19 cellular contexts compared by ENCODE assay signal in genomic region chr19:7428651-7429113, GRCh38.
DNase-seq lines count a peak whose midpoint lies in the region; ATAC-seq and TF ChIP-seq lines count a peak whose summit lies in the region.
"Had no signal": no experiment of that assay in that cellular context is flagged by ENCODE, and none has a peak within 500 bp of the region (broad histone marks: within the 10 kb centered on the region; RNA-seq: fewer than 3 reads in every experiment).

No MANE protein-coding gene starts in this region.

- WGBS in endodermal cell (ENCODE audit: insufficient coverage in 1 of 2, insufficient read length in 1 of 2), 2 experiments = 94 to 95% methylated on average over 17 to 20 of the region's 20 CpGs

- no peak for TF ChIP-seq CTCF in endodermal cell (conservative IDR thresholded peaks at IDR 0.05)

- ATAC-seq in activated CD4-positive, alpha-beta T cell treated with anti-CD3 and anti-CD28 coated beads for 36 hours = no peak
- no peak for ATAC-seq in central memory CD8-positive, alpha-beta T cell (replicated peaks; ENCODE audit: extremely low read depth, poor library complexity, severe bottlenecking)
- ATAC-seq in naive thymus-derived CD8-positive, alpha-beta T cell = no peak
- no peak for ATAC-seq in sciatic nerve
- ATAC-seq: Panc1 had no signal

- H3K27me3 Mint-ChIP-seq in activated CD4-positive, alpha-beta T cell treated with anti-CD3 and anti-CD28 coated beads for 36 hours = no peaks in the 10 kb centered on the region
- H3K27me3 Mint-ChIP-seq in central memory CD8-positive, alpha-beta T cell = no peaks in the 10 kb centered on the region
- no peaks in the 10 kb centered on the region for H3K27me3 Mint-ChIP-seq in naive thymus-derived CD8-positive, alpha-beta T cell
- no peaks in the 10 kb centered on the region for H3K27me3 Mint-ChIP-seq in endodermal cell (ENCODE audit: insufficient read depth)
- H3K27me3 Mint-ChIP-seq: activated B cell treated with CpG ODN at 0.5 μM for 24 hours had no signal

- no peak overlapping the region for H3K9ac ChIP-seq in endodermal cell (ENCODE audit: extremely low read depth, low read length, poor library complexity, severe bottlenecking)

- no peak for DNase-seq in activated CD4-positive, alpha-beta T cell treated with anti-CD3 and anti-CD28 coated beads for 36 hours
- no peak for DNase-seq in activated CD4-positive, alpha-beta T cell treated with anti-CD3 and anti-CD28 coated beads, Interleukin-2, amount 50 U/mL, for 48 hours
- DNase-seq in HuH-7 (ENCODE audit: low spot score) (peak; percentile 72), sciatic nerve (ENCODE audit: low spot score) (no peak), endodermal cell (no peak), DMS79 (lab: John Stamatoyannopoulos, UW) (no peak)
- no peak for DNase-seq in central memory CD8-positive, alpha-beta T cell (ENCODE audit: low spot score in 2 of 2)
- no peak for DNase-seq in naive thymus-derived CD8-positive, alpha-beta T cell
- DNase-seq: 8988T; activated B cell treated with CpG ODN at 0.5 μM for 24 hours; Calu3; esophagus squamous epithelium; NCI-H1092; NCI-H2029; NCI-H446; stimulated activated CD4-positive, alpha-beta T cell treated with anti-CD3 and anti-CD28 coated beads, Interleukin-4, amount 100 ng/mL, for 1 hour; T1000 had no signal

- no peak overlapping the region for H3K27ac ChIP-seq in endodermal cell (ENCODE audit: low read depth, low read length)
- H3K27ac ChIP-seq: esophagus squamous epithelium had no signal

- H3K36me3 ChIP-seq in endodermal cell (ENCODE audit: control insufficient read depth, insufficient read depth, low read length) = peaks cover 3% of the 10 kb centered on the region

- intact Hi-C loops in activated CD4-positive, alpha-beta T cell treated with anti-CD3 and anti-CD28 coated beads for 36 hours (cut with DNase I, micrococcal nuclease) = loop anchor here in 1 of 2 experiments (1.0 kb wide), 1 partner anchor 41 kb away; no protein-coding TSS in a partner anchor
- intact Hi-C loops in sciatic nerve (cut with DNase I) = no loop called here

- no peak overlapping the region for H3K4me3 Mint-ChIP-seq in activated CD4-positive, alpha-beta T cell treated with anti-CD3 and anti-CD28 coated beads for 36 hours
- no peak overlapping the region for H3K4me3 Mint-ChIP-seq in central memory CD8-positive, alpha-beta T cell
- peak overlapping the region in 2 of 10 donors; percentile 18 to 51 for H3K4me3 Mint-ChIP-seq in naive thymus-derived CD8-positive, alpha-beta T cell
- no peak overlapping the region for H3K4me3 Mint-ChIP-seq in endodermal cell
- H3K4me3 Mint-ChIP-seq: activated B cell treated with CpG ODN at 0.5 μM for 24 hours, neural crest cell had no signal

- POLR2A ChIA-PET in activated CD4-positive, alpha-beta T cell treated with anti-CD3 and anti-CD28 coated beads for 36 hours (lab: Charles Lee) = interaction anchor here (1.1 kb wide), 1 partner anchor 33 kb away, joined by 4 read pairs; no protein-coding TSS in a partner anchor
- POLR2A ChIA-PET in naive thymus-derived CD8-positive, alpha-beta T cell (lab: Charles Lee) = interaction anchor here (0.6 kb wide), 1 partner anchor 159 kb away, joined by 4 read pairs; no protein-coding TSS in a partner anchor

- no peak overlapping the region for H3K4me3 ChIP-seq in endodermal cell (ENCODE audit: low read length)
- H3K4me3 ChIP-seq: esophagus squamous epithelium had no signal

- peaks cover 40% of the 10 kb centered on the region for H3K4me1 Mint-ChIP-seq in activated CD4-positive, alpha-beta T cell treated with anti-CD3 and anti-CD28 coated beads for 36 hours
- H3K4me1 Mint-ChIP-seq in central memory CD8-positive, alpha-beta T cell = peaks cover 10% of the 10 kb centered on the region
- peaks cover 0 to 12% (median 6%) of the 10 kb centered on the region in 4 donors for H3K4me1 Mint-ChIP-seq in naive thymus-derived CD8-positive, alpha-beta T cell
- peaks cover 6% of the 10 kb centered on the region for H3K4me1 Mint-ChIP-seq in endodermal cell
- H3K4me1 Mint-ChIP-seq: activated B cell treated with CpG ODN at 0.5 μM for 24 hours, neural crest cell had no signal

- CTCF ChIA-PET in activated CD4-positive, alpha-beta T cell treated with anti-CD3 and anti-CD28 coated beads for 36 hours (lab: Charles Lee) = interaction anchor here (1.1 kb wide), 1 partner anchor 48 kb away, joined by 3 read pairs; no protein-coding TSS in a partner anchor

- H3K9me3 Mint-ChIP-seq in activated CD4-positive, alpha-beta T cell treated with anti-CD3 and anti-CD28 coated beads for 36 hours (ENCODE audit: low read depth) = no peaks in the 10 kb centered on the region
- H3K9me3 Mint-ChIP-seq in central memory CD8-positive, alpha-beta T cell = no peaks in the 10 kb centered on the region
- no peaks in the 10 kb centered on the region for H3K9me3 Mint-ChIP-seq in naive thymus-derived CD8-positive, alpha-beta T cell
- no peaks in the 10 kb centered on the region for H3K9me3 Mint-ChIP-seq in endodermal cell
- H3K9me3 Mint-ChIP-seq: activated B cell treated with CpG ODN at 0.5 μM for 24 hours, neural crest cell had no signal

- H3K4me1 ChIP-seq in endodermal cell (ENCODE audit: control insufficient read depth, insufficient read depth, low read length) = no peaks in the 10 kb centered on the region

- peaks cover 2% of the 10 kb centered on the region for H3K36me3 Mint-ChIP-seq in activated CD4-positive, alpha-beta T cell treated with anti-CD3 and anti-CD28 coated beads for 36 hours (ENCODE audit: low read depth)
- H3K36me3 Mint-ChIP-seq in central memory CD8-positive, alpha-beta T cell (ENCODE audit: insufficient read depth) = peaks cover 41% of the 10 kb centered on the region
- peaks cover 0 to 83% (median 0%) of the 10 kb centered on the region in 3 donors for H3K36me3 Mint-ChIP-seq in naive thymus-derived CD8-positive, alpha-beta T cell
- H3K36me3 Mint-ChIP-seq in endodermal cell (ENCODE audit: low read depth) = peaks cover 18% of the 10 kb centered on the region

- peak overlapping the region; percentile 67 for H3K27ac Mint-ChIP-seq in activated CD4-positive, alpha-beta T cell treated with anti-CD3 and anti-CD28 coated beads for 36 hours
- H3K27ac Mint-ChIP-seq in central memory CD8-positive, alpha-beta T cell (ENCODE audit: low read depth) = peak overlapping the region; percentile 25
- H3K27ac Mint-ChIP-seq in naive thymus-derived CD8-positive, alpha-beta T cell = peak overlapping the region in 6 of 10 donors; percentile 45 to 87 (median 69)
- no peak overlapping the region for H3K27ac Mint-ChIP-seq in endodermal cell

- no peaks in the 10 kb centered on the region for H3K9me3 ChIP-seq in endodermal cell (ENCODE audit: control insufficient read depth, low read length)
- H3K9me3 ChIP-seq: esophagus squamous epithelium had no signal

- no peaks in the 10 kb centered on the region for H3K27me3 ChIP-seq in endodermal cell (ENCODE audit: control insufficient read depth, insufficient read depth, low read length, poor library complexity, severe bottlenecking)
- H3K27me3 ChIP-seq: esophagus squamous epithelium had no signal
